Comparison of ENCODE assay signal across 22 cellular contexts in the genomic region with DNA sequence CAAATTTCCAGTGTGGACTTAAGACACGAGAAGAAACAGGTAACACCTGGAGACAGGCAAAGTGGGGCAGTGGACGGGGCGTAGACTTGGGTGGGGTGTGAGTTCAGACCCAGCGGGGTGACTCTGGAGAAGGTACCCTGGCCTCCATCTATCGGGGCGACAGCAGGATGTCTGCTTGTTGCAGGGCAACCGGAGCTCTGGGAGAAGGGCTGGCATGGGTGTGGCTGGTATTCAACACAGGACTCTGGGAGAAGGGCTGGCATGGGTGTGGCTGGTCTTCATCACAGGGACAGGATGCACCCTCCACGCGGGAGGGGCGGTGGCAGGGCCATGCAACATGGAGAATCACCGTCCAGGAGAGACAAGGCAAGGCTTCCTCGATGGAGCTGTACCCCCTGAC.
DNase-seq lines count a peak whose midpoint lies in the region; ATAC-seq and TF ChIP-seq lines count a peak whose summit lies in the region.
"Had no signal": no experiment of that assay in that cellular context is flagged by ENCODE, and none has a peak within 500 bp of the region (broad histone marks: within the 10 kb centered on the region; RNA-seq: fewer than 3 reads in every experiment).

No MANE protein-coding gene starts in this region.

- no peak for TF ChIP-seq EP300 in sigmoid colon (IDR thresholded peaks at IDR 0.05)

- no TSS peak for BruUV-seq in HCT116 (replicated peaks; lab: Mats Ljungman, UMichigan)

- peaks cover 22% of the 10 kb centered on the region for H3K36me3 Mint-ChIP-seq in activated T-helper 17 cell treated with anti-CD3 and anti-CD28 coated beads, Interleukin-2, amount 50 U/mL, for 72 hours (ENCODE audit: low read depth)

- RAD21 ChIA-PET in HCT116 (lab: Charles Lee; ENCODE audit: low non-redundant PET in 1 of 2, low total read pairs in 2 of 2, uncharacterized antibody in 2 of 2, unreplicated experiment in 2 of 2): no interaction called here

- H3K4me3 ChIP-seq in HCT116 (replicated peaks in 1 of 2; ENCODE audit: low read depth in 1 of 2, low read length in 2 of 2): no peak overlapping the region
- H3K4me3 ChIP-seq in sigmoid colon: no peak overlapping the region
- H3K4me3 ChIP-seq: tibial artery had no signal

- H3K27ac ChIP-seq in HCT116 (ENCODE audit: low read depth, low read length) (no peak overlapping the region), sigmoid colon (peak overlapping the region in 3 of 4 donors; percentile 70 to 82 (median 79))
- H3K27ac ChIP-seq: tibial artery had no signal

- no peaks in the 10 kb centered on the region for H3K9me3 ChIP-seq in HCT116 (ENCODE audit: control insufficient read depth in 1 of 2, insufficient read depth in 1 of 2, low read depth in 1 of 2, low read length in 2 of 2)
- H3K9me3 ChIP-seq in sigmoid colon: no peaks in the 10 kb centered on the region
- H3K9me3 ChIP-seq: tibial artery had no signal

- H3K4me3 Mint-ChIP-seq in activated T-helper 17 cell treated with anti-CD3 and anti-CD28 coated beads, Interleukin-2, amount 50 U/mL, for 72 hours: no peak overlapping the region
- H3K4me3 Mint-ChIP-seq: memory B cell; stimulated activated memory B cell treated with anti-CD40 and anti-IgM and Interleukin-4, amounts not matched to agents 10 μg/mL and 1 μg/mL and 100 μg/mL, for 72 hours had no signal

- DNase-seq in HCT116 (ENCODE audit: low read depth, low spot score): no peak
- peak in 1 of 2 donors; percentile 33 for DNase-seq in left colon
- peak; percentile 64 for DNase-seq in sigmoid colon
- no peak for DNase-seq in OCI-M1 (lab: John Stamatoyannopoulos, UW)
- DNase-seq in activated T-cell treated with anti-CD3 and anti-CD28 coated beads for 4 hours: no peak
- no peak for DNase-seq in kidney tubule cell (ENCODE audit: low spot score)
- DNase-seq: activated CD8-positive, alpha-beta memory T cell treated with anti-CD3 and anti-CD28 coated beads for 24 hours; activated naive CD4-positive, alpha-beta T cell treated with anti-CD3 and anti-CD28 coated beads, Interleukin-2, amount 50 U/mL, for 16 hours; effector CD4-positive, alpha-beta T cell; foreskin melanocyte; GF-D8; hypothalamus; KBM-7; MV-4-11; naive thymus-derived CD4-positive, alpha-beta T cell; NCI-H1694; NCI-H526 treated with DMSO at 0.1 percent for 48 hours had no signal

- H3K27me3 Mint-ChIP-seq in activated T-helper 17 cell treated with anti-CD3 and anti-CD28 coated beads, Interleukin-2, amount 50 U/mL, for 72 hours: no peaks in the 10 kb centered on the region
- H3K27me3 Mint-ChIP-seq: memory B cell; naive thymus-derived CD4-positive, alpha-beta T cell; stimulated activated memory B cell treated with anti-CD40 and anti-IgM and Interleukin-4, amounts not matched to agents 10 μg/mL and 1 μg/mL and 100 μg/mL, for 72 hours had no signal

- peaks cover 18% of the 10 kb centered on the region for H3K4me1 Mint-ChIP-seq in activated T-helper 17 cell treated with anti-CD3 and anti-CD28 coated beads, Interleukin-2, amount 50 U/mL, for 72 hours

- H3K4me1 ChIP-seq in HCT116 (ENCODE audit: control insufficient read depth in 1 of 2, insufficient read depth in 2 of 2, low read length in 2 of 2) (peaks cover 0 to 11% of the 10 kb centered on the region in 2 experiments; a peak in 1 of 4 replicates), sigmoid colon (peaks cover 0 to 93% (median 60%) of the 10 kb centered on the region in 4 donors)

- no peaks in the 10 kb centered on the region for H3K9me2 ChIP-seq in HCT116 (ENCODE audit: insufficient read depth)

- ATAC-seq in HCT116: 0 out of 2 replicates have a peak, but pooled peaks have one; percentile 17
- ATAC-seq in activated T-helper 17 cell treated with anti-CD3 and anti-CD28 coated beads, Interleukin-2, amount 50 U/mL, for 72 hours (replicated peaks): no peak
- peak; percentile 49 for ATAC-seq in left colon
- ATAC-seq: naive thymus-derived CD4-positive, alpha-beta T cell; Right ventricle myocardium inferior; stimulated activated memory B cell treated with anti-CD40 and anti-IgM and Interleukin-4, amounts not matched to agents 10 μg/mL and 1 μg/mL and 100 μg/mL, for 72 hours had no signal

- no peak overlapping the region for H2AFZ ChIP-seq in HCT116 (ENCODE audit: low read depth, low read length, poor library complexity, severe bottlenecking)

- H3K9me3 Mint-ChIP-seq in activated T-helper 17 cell treated with anti-CD3 and anti-CD28 coated beads, Interleukin-2, amount 50 U/mL, for 72 hours: no peaks in the 10 kb centered on the region
- H3K9me3 Mint-ChIP-seq: memory B cell; naive thymus-derived CD4-positive, alpha-beta T cell; stimulated activated memory B cell treated with anti-CD40 and anti-IgM and Interleukin-4, amounts not matched to agents 10 μg/mL and 1 μg/mL and 100 μg/mL, for 72 hours had no signal

- intact Hi-C loops in HCT116 (cut with micrococcal nuclease) (no loop called here), left colon (cut with DNase I, micrococcal nuclease) (no loop called here), sigmoid colon (cut with DNase I) (no loop called here)

- no peaks in the 10 kb centered on the region for H3K27me3 ChIP-seq in HCT116 (ENCODE audit: insufficient read depth, low read length)
- H3K27me3 ChIP-seq in sigmoid colon: no peaks in the 10 kb centered on the region
- H3K27me3 ChIP-seq: tibial artery had no signal

- POLR2A ChIA-PET in HCT116 (lab: Charles Lee): no interaction called here

- no peak overlapping the region for H3K4me2 ChIP-seq in HCT116 (ENCODE audit: low read length)

- WGBS in sigmoid colon, 2 donors: 82 to 90% methylated on average over 12 of the region's 12 CpGs

- TF ChIP-seq POLR2A in HCT116 (IDR thresholded peaks at IDR 0.05; ENCODE audit: borderline replicate concordance, extremely low read depth, insufficient read depth, insufficient read length) (no peak), sigmoid colon (IDR thresholded peaks at IDR 0.05) (no peak)

- TF ChIP-seq RAD21 in HCT116 (IDR thresholded peaks at IDR 0.05; ENCODE audit: low read depth): no peak

- no peak overlapping the region for H3K9ac ChIP-seq in HCT116 (ENCODE audit: low read length)

- no peaks in the 10 kb centered on the region for H4K20me1 ChIP-seq in HCT116 (ENCODE audit: insufficient read depth)

- 0 out of 4 replicates have a peak, but pooled peaks cover 0 to 8% of the 10 kb centered on the region in 2 experiments for H3K36me3 ChIP-seq in HCT116 (ENCODE audit: control insufficient read depth in 1 of 2, insufficient read depth in 2 of 2, low read length in 2 of 2)
- H3K36me3 ChIP-seq in sigmoid colon: peaks cover 0 to 6% (median 0%) of the 10 kb centered on the region in 4 donors

- H3K27ac Mint-ChIP-seq in activated T-helper 17 cell treated with anti-CD3 and anti-CD28 coated beads, Interleukin-2, amount 50 U/mL, for 72 hours: peak overlapping the region; percentile 73
- H3K27ac Mint-ChIP-seq: memory B cell; stimulated activated memory B cell treated with anti-CD40 and anti-IgM and Interleukin-4, amounts not matched to agents 10 μg/mL and 1 μg/mL and 100 μg/mL, for 72 hours had no signal

- CTCF ChIA-PET in HCT116 (lab: Charles Lee): no interaction called here

- no peak for TF ChIP-seq CTCF in HCT116 (IDR thresholded peaks at IDR 0.05 in 2 of 3, conservative IDR thresholded peaks at IDR 0.05 in 1 of 3; ENCODE audit: borderline replicate concordance in 1 of 3, insufficient read depth in 1 of 3, low read depth in 2 of 3, low read length in 2 of 3)
- no peak for TF ChIP-seq CTCF in sigmoid colon (IDR thresholded peaks at IDR 0.05)

- H3K79me2 ChIP-seq in HCT116 (ENCODE audit: insufficient read depth, low read length): no peaks in the 10 kb centered on the region; the same call in 1 of the 2 replicates

TF ChIP-seq in HCT116, 20 proteins besides CTCF, POLR2A, EP300 and RAD21:
- TF ChIP-seq TCF7L2 (IDR thresholded peaks at IDR 0.05; ENCODE audit: borderline replicate concordance, extremely low read depth, insufficient read depth, insufficient read length) (no peak), CEBPB (IDR thresholded peaks at IDR 0.05; ENCODE audit: low read depth) (no peak), EZH2phosphoT487 (IDR thresholded peaks at IDR 0.05; ENCODE audit: borderline replicate concordance) (no peak), FOSL1 (IDR thresholded peaks at IDR 0.05; ENCODE audit: low read depth) (no peak), POLR2AphosphoS5 (IDR thresholded peaks at IDR 0.05; ENCODE audit: low read depth, low read length) (no peak), ZNF274 (IDR thresholded peaks at IDR 0.05; ENCODE audit: low read depth, low read length) (no peak), EZH2 (IDR thresholded peaks at IDR 0.05) (no peak), ZFX (IDR thresholded peaks at IDR 0.05) (no peak)
- TF ChIP-seq, protein P1, sequence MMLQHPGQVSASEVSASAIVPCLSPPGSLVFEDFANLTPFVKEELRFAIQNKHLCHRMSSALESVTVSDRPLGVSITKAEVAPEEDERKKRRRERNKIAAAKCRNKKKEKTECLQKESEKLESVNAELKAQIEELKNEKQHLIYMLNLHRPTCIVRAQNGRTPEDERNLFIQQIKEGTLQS (IDR thresholded peaks at IDR 0.05): no peak
- TF ChIP-seq, protein P2, sequence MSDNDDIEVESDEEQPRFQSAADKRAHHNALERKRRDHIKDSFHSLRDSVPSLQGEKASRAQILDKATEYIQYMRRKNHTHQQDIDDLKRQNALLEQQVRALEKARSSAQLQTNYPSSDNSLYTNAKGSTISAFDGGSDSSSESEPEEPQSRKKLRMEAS (IDR thresholded peaks at IDR 0.05): no peak
- TF ChIP-seq, protein P3, sequence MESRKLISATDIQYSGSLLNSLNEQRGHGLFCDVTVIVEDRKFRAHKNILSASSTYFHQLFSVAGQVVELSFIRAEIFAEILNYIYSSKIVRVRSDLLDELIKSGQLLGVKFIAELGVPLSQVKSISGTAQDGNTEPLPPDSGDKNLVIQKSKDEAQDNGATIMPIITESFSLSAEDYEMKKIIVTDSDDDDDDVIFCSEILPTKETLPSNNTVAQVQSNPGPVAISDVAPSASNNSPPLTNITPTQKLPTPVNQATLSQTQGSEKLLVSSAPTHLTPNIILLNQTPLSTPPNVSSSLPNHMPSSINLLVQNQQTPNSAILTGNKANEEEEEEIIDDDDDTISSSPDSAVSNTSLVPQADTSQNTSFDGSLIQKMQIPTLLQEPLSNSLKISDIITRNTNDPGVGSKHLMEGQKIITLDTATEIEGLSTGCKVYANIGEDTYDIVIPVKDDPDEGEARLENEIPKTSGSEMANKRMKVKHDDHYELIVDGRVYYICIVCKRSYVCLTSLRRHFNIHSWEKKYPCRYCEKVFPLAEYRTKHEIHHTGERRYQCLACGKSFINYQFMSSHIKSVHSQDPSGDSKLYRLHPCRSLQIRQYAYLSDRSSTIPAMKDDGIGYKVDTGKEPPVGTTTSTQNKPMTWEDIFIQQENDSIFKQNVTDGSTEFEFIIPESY (IDR thresholded peaks at IDR 0.05; ENCODE audit: extremely low read depth, insufficient replicate concordance, low read length): no peak
